18 cellular contexts compared by ENCODE assay signal in the genomic region with DNA sequence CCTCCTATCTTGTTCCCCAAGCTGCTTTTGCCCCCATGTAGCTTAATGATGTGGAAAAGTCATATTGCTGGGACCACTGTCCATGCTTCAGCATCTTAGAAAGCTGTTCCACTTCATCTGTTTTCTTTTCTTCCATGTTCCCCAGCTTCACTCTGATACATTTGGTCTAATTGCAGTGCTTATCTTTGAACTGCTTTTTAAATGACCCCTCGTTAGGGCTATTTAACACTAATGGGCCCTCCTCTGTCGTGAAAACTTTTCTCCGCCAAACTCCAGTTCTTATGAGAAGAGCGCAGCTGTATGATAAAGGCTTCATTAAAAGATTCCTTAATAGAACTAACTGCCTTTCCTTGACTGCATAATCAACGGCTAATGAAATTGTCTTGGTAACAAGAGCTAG.
"Had no signal": no experiment of that assay in that cellular context is flagged by ENCODE, and none has a peak within 500 bp of the region (broad histone marks: within the 10 kb centered on the region; RNA-seq: fewer than 3 reads in every experiment).

No MANE protein-coding gene starts in this region.

- H3K27ac ChIP-seq: coronary artery, esophagus squamous epithelium, lower lobe of right lung, prostate gland, sigmoid colon, stomach, thyroid gland had no signal

- DNase-seq: dermis blood vessel endothelial cell; effector memory CD4-positive, alpha-beta T cell; esophagus squamous epithelium; foreskin melanocyte; head of caudate nucleus; left ventricle myocardium superior; lower lobe of right lung; natural killer cell; nucleus accumbens; right cardiac atrium; sigmoid colon; stimulated activated CD4-positive, alpha-beta T cell treated with anti-CD3 and anti-CD28 coated beads, Interleukin-2, amount 100 ng/mL, for 24 hours; stimulated activated CD4-positive, alpha-beta T cell treated with anti-CD3 and anti-CD28 coated beads, Interleukin-4, amount 100 ng/mL, for 24 hours; stimulated activated naive CD4-positive, alpha-beta T cell treated with Interleukin-2 at 50 U/mL for 16 hours; stomach; thyroid gland had no signal

- H3K36me3 ChIP-seq: esophagus squamous epithelium, lower lobe of right lung, prostate gland, sigmoid colon, stomach, thyroid gland had no signal

- H3K27me3 ChIP-seq: esophagus squamous epithelium, sigmoid colon, stomach, thyroid gland had no signal

- H3K4me3 ChIP-seq: coronary artery, esophagus squamous epithelium, lower lobe of right lung, prostate gland, sigmoid colon, stomach, thyroid gland had no signal

- H3K9me3 ChIP-seq: esophagus squamous epithelium, lower lobe of right lung, prostate gland, sigmoid colon, stomach, thyroid gland had no signal
